1 cellular context compared by ENCODE assay signal in the genomic region with DNA sequence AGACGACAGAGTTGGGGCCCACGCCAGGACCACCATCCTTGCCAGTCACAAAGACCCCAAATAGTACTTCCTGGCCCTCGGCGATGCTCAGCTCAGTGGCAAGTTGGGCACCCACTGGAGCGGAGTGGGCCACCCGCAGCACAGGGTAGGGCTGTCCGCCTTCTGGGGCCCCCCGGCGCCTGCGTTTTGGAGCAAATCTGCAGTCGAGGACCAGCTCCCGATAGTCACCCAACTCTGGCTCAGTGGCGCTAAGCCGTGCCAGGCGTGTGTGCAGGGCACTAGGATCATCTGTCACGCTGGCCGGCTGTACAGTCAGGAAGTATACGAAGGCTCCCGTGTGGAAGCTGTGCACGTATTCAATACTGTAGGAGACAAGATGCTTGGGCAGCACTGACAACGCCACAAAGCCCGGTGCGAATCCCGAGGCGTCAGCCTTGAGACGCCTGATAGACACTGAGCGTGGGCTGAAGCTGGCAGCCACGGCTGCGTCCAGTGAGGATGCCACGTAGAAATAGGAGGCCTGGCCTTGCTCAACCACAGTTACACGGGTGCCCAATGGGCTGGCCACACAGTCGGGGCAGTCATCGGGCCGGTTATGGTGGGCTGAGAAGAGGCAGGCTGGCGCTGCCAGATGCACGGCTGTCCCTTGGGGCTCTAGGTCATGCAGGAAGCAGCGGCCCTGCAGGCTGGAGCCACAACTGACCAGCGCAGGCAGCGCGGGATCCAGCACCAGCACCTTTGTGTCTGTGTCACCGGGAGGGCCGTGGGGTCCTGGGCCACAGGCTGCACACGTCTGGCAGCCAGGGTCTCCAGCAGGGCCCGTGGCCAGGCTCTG.
TF ChIP-seq lines count a peak whose summit lies in the region.

No MANE protein-coding gene starts in this region.

TF ChIP-seq in H1, 55 proteins besides CTCF, POLR2A, EP300 and RAD21:
- TF ChIP-seq SAP30 (IDR thresholded peaks at IDR 0.05; ENCODE audit: insufficient read depth, insufficient replicate concordance, low read length): no peak
- TF ChIP-seq NANOG (IDR thresholded peaks at IDR 0.05; ENCODE audit: insufficient read depth, low read depth, low read length, poor library complexity, severe bottlenecking): no peak
